1 cellular context compared by ENCODE assay signal in genomic region chr12:27606986-27607385, GRCh38.
TF ChIP-seq lines count a peak whose summit lies in the region.

No MANE protein-coding gene starts in this region.

TF ChIP-seq in H1, 55 proteins besides CTCF, POLR2A, EP300 and RAD21 (continued from another document):
- TF ChIP-seq, protein P1, sequence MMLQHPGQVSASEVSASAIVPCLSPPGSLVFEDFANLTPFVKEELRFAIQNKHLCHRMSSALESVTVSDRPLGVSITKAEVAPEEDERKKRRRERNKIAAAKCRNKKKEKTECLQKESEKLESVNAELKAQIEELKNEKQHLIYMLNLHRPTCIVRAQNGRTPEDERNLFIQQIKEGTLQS (IDR thresholded peaks at IDR 0.05; ENCODE audit: insufficient read depth, low read depth, low read length) = no peak
- no peak for TF ChIP-seq SIX5 (IDR thresholded peaks at IDR 0.05; ENCODE audit: low read depth, low read length)
- TF ChIP-seq SP4 (IDR thresholded peaks at IDR 0.05; ENCODE audit: low read length) = no peak
- no peak for TF ChIP-seq CREB1 (IDR thresholded peaks at IDR 0.05)
- no peak for TF ChIP-seq KDM4A (IDR thresholded peaks at IDR 0.05; ENCODE audit: low read depth, low read length, severe bottlenecking)
- no peak for TF ChIP-seq EGR1 (IDR thresholded peaks at IDR 0.05; ENCODE audit: borderline replicate concordance, low read depth, low read length)
- TF ChIP-seq ZNF274 (IDR thresholded peaks at IDR 0.05; ENCODE audit: borderline replicate concordance, extremely low read depth, low read length) = no peak
- TF ChIP-seq TEAD4 (IDR thresholded peaks at IDR 0.05; ENCODE audit: low read depth, low read length) = no peak
- no peak for TF ChIP-seq TAF7 (optimal IDR thresholded peaks at IDR 0.05; ENCODE audit: borderline replicate concordance, low read depth, low read length)
- TF ChIP-seq HDAC6 (IDR thresholded peaks at IDR 0.05; ENCODE audit: low read depth, low read length) = no peak
- no peak for TF ChIP-seq CHD7 (IDR thresholded peaks at IDR 0.05; ENCODE audit: insufficient replicate concordance, low read length)
